ENCODE assay signal across 9 cellular contexts in genomic region chr18:13558132-13558531, GRCh38.
DNase-seq lines count a peak whose midpoint lies in the region; TF ChIP-seq lines count a peak whose summit lies in the region.
"Had no signal": no experiment of that assay in that cellular context is flagged by ENCODE, and none has a peak within 500 bp of the region (broad histone marks: within the 10 kb centered on the region; RNA-seq: fewer than 3 reads in every experiment).

No MANE protein-coding gene starts in this region.

- no peaks in the 10 kb centered on the region for H3K9me3 ChIP-seq in neuronal stem cell (replicated peaks in 1 of 2; ENCODE audit: control insufficient read depth in 2 of 2, insufficient read depth in 1 of 2, low read depth in 1 of 2, low read length in 2 of 2)

- no peak overlapping the region for H2AK5ac ChIP-seq in neuronal stem cell (ENCODE audit: low read depth, low read length)

- H2BK15ac ChIP-seq in neuronal stem cell (ENCODE audit: low read length): no peak overlapping the region

- POLR2A ChIA-PET in activated CD4-positive, alpha-beta memory T cell treated with anti-CD3 and anti-CD28 coated beads for 36 hours (lab: Charles Lee): interaction anchor here (0.5 to 1.1 kb wide), 3 partner anchors 50 to 183 kb away, joined by 3 read pairs; no protein-coding TSS in a partner anchor

- no peak overlapping the region for H3K23ac ChIP-seq in neuronal stem cell (ENCODE audit: low read depth, low read length, poor library complexity)

- no peaks in the 10 kb centered on the region for H3K36me3 Mint-ChIP-seq in HFFc6 (ENCODE audit: low read depth)
- peaks cover 2% of the 10 kb centered on the region for H3K36me3 Mint-ChIP-seq in activated CD4-positive, alpha-beta memory T cell treated with anti-CD3 and anti-CD28 coated beads for 36 hours

- no peak overlapping the region for H2BK12ac ChIP-seq in neuronal stem cell (ENCODE audit: low read length)

- H3K27ac ChIP-seq in neuronal stem cell (replicated peaks; ENCODE audit: low read length): no peak overlapping the region

- TF ChIP-seq CTCF in HFFc6 (IDR thresholded peaks at IDR 0.05) (peak; percentile 69), fibroblast of the aortic adventitia (IDR thresholded peaks at IDR 0.05; ENCODE audit: insufficient read depth, low read length) (peak; percentile 41)

- no peak overlapping the region for H4K91ac ChIP-seq in neuronal stem cell (ENCODE audit: low read depth, low read length, poor library complexity)

- no peak overlapping the region for H3K14ac ChIP-seq in neuronal stem cell (ENCODE audit: low read length)

- H2AFZ ChIP-seq in neuronal stem cell (ENCODE audit: low read length): no peak overlapping the region

- no peak overlapping the region for H3K4ac ChIP-seq in neuronal stem cell (ENCODE audit: low read length)

- H3K27ac Mint-ChIP-seq in HFFc6: no peak overlapping the region
- H3K27ac Mint-ChIP-seq in activated CD4-positive, alpha-beta memory T cell treated with anti-CD3 and anti-CD28 coated beads for 36 hours: no peak overlapping the region

- no peak overlapping the region for H3K4me2 ChIP-seq in neuronal stem cell (ENCODE audit: insufficient read depth, low read length, poor library complexity, severe bottlenecking)

- no peaks in the 10 kb centered on the region for H3K9me3 Mint-ChIP-seq in HFFc6
- no peaks in the 10 kb centered on the region for H3K9me3 Mint-ChIP-seq in activated CD4-positive, alpha-beta memory T cell treated with anti-CD3 and anti-CD28 coated beads for 36 hours
- H3K9me3 Mint-ChIP-seq: central memory CD8-positive, alpha-beta T cell had no signal

- H3K4me3 Mint-ChIP-seq in HFFc6: no peak overlapping the region
- H3K4me3 Mint-ChIP-seq in activated CD4-positive, alpha-beta memory T cell treated with anti-CD3 and anti-CD28 coated beads for 36 hours: no peak overlapping the region
- H3K4me3 Mint-ChIP-seq: central memory CD8-positive, alpha-beta T cell had no signal

- CTCF ChIA-PET in activated CD4-positive, alpha-beta memory T cell treated with anti-CD3 and anti-CD28 coated beads for 36 hours (lab: Charles Lee): interaction anchor here (0.6 to 6.9 kb wide), 28 partner anchors 9 to 345 kb away, joined by 3 to 86 read pairs (median 4); partner anchors contain the start of genes FAM210A and RNMT

- H3K4me1 ChIP-seq in neuronal stem cell (ENCODE audit: control insufficient read depth in 2 of 2, insufficient read depth in 1 of 2, low read depth in 1 of 2, low read length in 2 of 2): peaks cover 0 to under 1% of the 10 kb centered on the region in 2 donors

- H2BK5ac ChIP-seq in neuronal stem cell (ENCODE audit: low read length): no peak overlapping the region

- no peak overlapping the region for H3K4me3 ChIP-seq in fibroblast of the aortic adventitia (ENCODE audit: low read depth, low read length)
- no peak overlapping the region for H3K4me3 ChIP-seq in neuronal stem cell (ENCODE audit: low read length in 2 of 2)

- H3K27me3 Mint-ChIP-seq in HFFc6 (ENCODE audit: insufficient read depth): peaks cover 3% of the 10 kb centered on the region; the same call in 1 of the 2 replicates
- no peaks in the 10 kb centered on the region for H3K27me3 Mint-ChIP-seq in activated CD4-positive, alpha-beta memory T cell treated with anti-CD3 and anti-CD28 coated beads for 36 hours
- H3K27me3 Mint-ChIP-seq: central memory CD8-positive, alpha-beta T cell had no signal

- H3K9ac ChIP-seq in neuronal stem cell (ENCODE audit: low read depth, low read length, poor library complexity): no peak overlapping the region

- H4K8ac ChIP-seq in neuronal stem cell (ENCODE audit: low read depth, low read length): no peak overlapping the region

- intact Hi-C loops in activated CD4-positive, alpha-beta memory T cell treated with anti-CD3 and anti-CD28 coated beads for 36 hours (cut with micrococcal nuclease): loop anchor here (1.0 to 2.0 kb wide), 3 partner anchors 72 to 243 kb away; no protein-coding TSS in a partner anchor

- peaks cover 0 to 1% (median 0%) of the 10 kb centered on the region in 3 experiments for H3K27me3 ChIP-seq in neuronal stem cell (ENCODE audit: control insufficient read depth in 3 of 3, insufficient read depth in 3 of 3, low read depth in 1 of 3, low read length in 3 of 3)

- DNase-seq in NCI-H2029 (lab: John Stamatoyannopoulos, UW) (peak; percentile 19), NCI-H2029 treated with DMSO at 0.1 percent for 48 hours (lab: John Stamatoyannopoulos, UW) (no peak), HFFc6 (no peak), NCI-H2081 treated with DMSO at 0.1 percent for 48 hours (lab: John Stamatoyannopoulos, UW) (peak; percentile 11), fibroblast of the aortic adventitia (ENCODE audit: low read depth) (peak; percentile 8), neuronal stem cell (ENCODE audit: low spot score) (peak; percentile 30), NCI-H2107 (lab: John Stamatoyannopoulos, UW) (no peak)
- peak; percentile 43 for DNase-seq in activated CD4-positive, alpha-beta memory T cell treated with anti-CD3 and anti-CD28 coated beads for 36 hours

- no peaks in the 10 kb centered on the region for H3K4me1 Mint-ChIP-seq in HFFc6 (ENCODE audit: low read depth)
- H3K4me1 Mint-ChIP-seq in activated CD4-positive, alpha-beta memory T cell treated with anti-CD3 and anti-CD28 coated beads for 36 hours (ENCODE audit: low read depth): peaks cover 38% of the 10 kb centered on the region

- H3K18ac ChIP-seq in neuronal stem cell (ENCODE audit: low read length): no peak overlapping the region

- WGBS in neuronal stem cell (ENCODE audit: extremely low coverage in 2 of 2, insufficient read length in 2 of 2, insufficient replicate concordance in 1 of 2), 2 donors: no CpG with 5 or more reads among the region's 5 CpGs

- H2BK120ac ChIP-seq in neuronal stem cell (ENCODE audit: low read depth, low read length): no peak overlapping the region

- no peaks in the 10 kb centered on the region for H3K36me3 ChIP-seq in neuronal stem cell (replicated peaks in 1 of 2; ENCODE audit: control insufficient read depth in 2 of 2, insufficient read depth in 2 of 2, low read length in 2 of 2)

- no peaks in the 10 kb centered on the region for H3K79me1 ChIP-seq in neuronal stem cell (ENCODE audit: low read depth, low read length)

Comparison
In these comparisons a context has a peak if more than half of its experiments do, and no peak if none do; other contexts are left out.
1. DNase-seq: peak in NCI-H2029 (single experiment), NCI-H2081 treated with DMSO at 0.1 percent for 48 hours (single experiment), activated CD4-positive, alpha-beta memory T cell treated with anti-CD3 and anti-CD28 coated beads for 36 hours (single experiment), fibroblast of the aortic adventitia (single experiment) and neuronal stem cell (single experiment); none in NCI-H2029 treated with DMSO at 0.1 percent for 48 hours (single experiment), HFFc6 (single experiment) and NCI-H2107 (single experiment).